ENCODE assay signal across 1 cellular context in the genomic region with DNA sequence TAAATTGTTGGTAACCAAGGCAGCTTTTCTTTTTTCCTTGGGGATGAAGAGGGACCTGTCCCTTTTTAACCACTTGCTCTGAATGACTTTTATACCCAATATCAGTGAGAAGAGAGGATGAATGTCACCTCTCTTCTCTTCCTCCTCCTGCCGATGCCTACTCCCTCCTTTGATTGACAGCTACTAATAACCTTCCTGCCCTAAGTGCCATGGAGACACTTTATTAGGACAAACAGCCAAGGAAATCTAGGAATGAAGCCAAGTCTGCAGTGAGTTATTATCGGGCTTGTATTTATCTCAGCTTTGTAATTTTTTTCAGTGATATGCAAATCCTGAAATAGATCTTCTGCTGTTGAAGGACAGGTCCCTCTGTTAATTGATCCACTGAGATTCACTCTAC.
TF ChIP-seq lines count a peak whose summit lies in the region.

No MANE protein-coding gene starts in this region.

TF ChIP-seq in K562, 482 proteins besides CTCF, POLR2A, EP300 and RAD21:
- TF ChIP-seq, protein P1, sequence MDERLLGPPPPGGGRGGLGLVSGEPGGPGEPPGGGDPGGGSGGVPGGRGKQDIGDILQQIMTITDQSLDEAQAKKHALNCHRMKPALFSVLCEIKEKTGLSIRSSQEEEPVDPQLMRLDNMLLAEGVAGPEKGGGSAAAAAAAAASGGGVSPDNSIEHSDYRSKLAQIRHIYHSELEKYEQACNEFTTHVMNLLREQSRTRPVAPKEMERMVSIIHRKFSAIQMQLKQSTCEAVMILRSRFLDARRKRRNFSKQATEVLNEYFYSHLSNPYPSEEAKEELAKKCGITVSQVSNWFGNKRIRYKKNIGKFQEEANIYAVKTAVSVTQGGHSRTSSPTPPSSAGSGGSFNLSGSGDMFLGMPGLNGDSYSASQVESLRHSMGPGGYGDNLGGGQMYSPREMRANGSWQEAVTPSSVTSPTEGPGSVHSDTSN (CRISPR knock-in tag; IDR thresholded peaks at IDR 0.05; ENCODE audit: low read depth), result no peak
- TF ChIP-seq, protein P1 (tag; conservative IDR thresholded peaks at IDR 0.05; ENCODE audit: low read depth), result peak; percentile 22; the same call in 1 of the 2 replicates
- peak; percentile 9 for TF ChIP-seq MEIS2 (IDR thresholded peaks at IDR 0.05; ENCODE audit: partially characterized antibody)
- no peak for TF ChIP-seq NCOR1 (IDR thresholded peaks at IDR 0.05)
- TF ChIP-seq, protein P2, sequence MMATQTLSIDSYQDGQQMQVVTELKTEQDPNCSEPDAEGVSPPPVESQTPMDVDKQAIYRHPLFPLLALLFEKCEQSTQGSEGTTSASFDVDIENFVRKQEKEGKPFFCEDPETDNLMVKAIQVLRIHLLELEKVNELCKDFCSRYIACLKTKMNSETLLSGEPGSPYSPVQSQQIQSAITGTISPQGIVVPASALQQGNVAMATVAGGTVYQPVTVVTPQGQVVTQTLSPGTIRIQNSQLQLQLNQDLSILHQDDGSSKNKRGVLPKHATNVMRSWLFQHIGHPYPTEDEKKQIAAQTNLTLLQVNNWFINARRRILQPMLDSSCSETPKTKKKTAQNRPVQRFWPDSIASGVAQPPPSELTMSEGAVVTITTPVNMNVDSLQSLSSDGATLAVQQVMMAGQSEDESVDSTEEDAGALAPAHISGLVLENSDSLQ (IDR thresholded peaks at IDR 0.05), result peak; percentile 71
- no peak for TF ChIP-seq MCM2 (IDR thresholded peaks at IDR 0.05; ENCODE audit: low read depth)
TF ChIP-seq in K562: peak in this region for 3.
